15 cellular contexts compared by ENCODE assay signal in the genomic region with DNA sequence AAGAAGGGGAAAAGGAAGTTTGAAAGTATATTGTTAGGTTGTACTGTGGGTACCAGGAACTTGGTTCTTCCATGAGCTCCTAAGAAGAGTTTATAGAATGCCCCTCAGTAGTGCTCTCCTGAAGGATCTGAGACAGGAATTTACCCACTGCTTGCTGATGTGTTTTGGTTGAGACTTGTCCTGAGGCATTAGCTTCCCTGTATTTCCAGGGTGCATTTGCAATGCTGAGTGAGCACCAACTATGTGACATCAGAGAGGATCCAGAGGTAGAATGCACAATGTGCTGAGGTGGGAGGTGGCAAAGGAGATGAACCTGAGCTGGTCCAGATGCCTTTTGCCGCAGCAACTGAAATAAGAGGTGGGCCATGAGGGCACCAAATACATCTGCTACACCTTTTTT.
A peak's percentile ranks its signal among the peaks of the same experiment; 100 is the strongest.
DNase-seq lines count a peak whose midpoint lies in the region; ATAC-seq and TF ChIP-seq lines count a peak whose summit lies in the region.
"Had no signal": no experiment of that assay in that cellular context is flagged by ENCODE, and none has a peak within 500 bp of the region (broad histone marks: within the 10 kb centered on the region; RNA-seq: fewer than 3 reads in every experiment).

No MANE protein-coding gene starts in this region.

- no peak overlapping the region for H3K4ac ChIP-seq in H9 (ENCODE audit: low read depth, low read length)

- H3K4me1 Mint-ChIP-seq in GM23338 (no peaks in the 10 kb centered on the region), H9 (peaks cover 4 to 6% of the 10 kb centered on the region in 2 experiments; a peak in 2 of 4 replicates)
- H3K4me1 Mint-ChIP-seq: CD4-positive, alpha-beta memory T cell had no signal

- H3K4me3 ChIP-seq in GM23338 (no peak overlapping the region), brain microvascular endothelial cell (ENCODE audit: low read depth, low read length) (no peak overlapping the region)
- H3K4me3 ChIP-seq: GM23248, HAP-1 had no signal

- no peak overlapping the region for H3K23ac ChIP-seq in H9 (ENCODE audit: insufficient read length, low read depth, low read length)

- H3K27ac ChIP-seq in GM23338 (ENCODE audit: low read depth), result no peak overlapping the region
- no peak overlapping the region for H3K27ac ChIP-seq in brain microvascular endothelial cell
- H3K27ac ChIP-seq in H9 (ENCODE audit: insufficient read length, low read depth, low read length), result no peak overlapping the region
- H3K27ac ChIP-seq: GM23248 had no signal

- no CpG with 5 or more reads among the region's 1 CpG for WGBS in H9 (ENCODE audit: extremely low coverage, insufficient read length, low lambda C conversion rate)

- no peak overlapping the region for H2AK5ac ChIP-seq in H9 (ENCODE audit: insufficient read length, low read length)

- no peak overlapping the region for H3K18ac ChIP-seq in H9 (ENCODE audit: insufficient read length, low read depth, low read length)

- H3K79me2 ChIP-seq in GM23338 (replicated peaks; ENCODE audit: insufficient read depth) (no peaks in the 10 kb centered on the region), H9 (ENCODE audit: insufficient read depth, low read length) (no peaks in the 10 kb centered on the region)

- no peak overlapping the region for H2AFZ ChIP-seq in GM23338
- no peak overlapping the region for H2AFZ ChIP-seq in H9 (ENCODE audit: low read length)
- H2AFZ ChIP-seq: GM23248 had no signal

- no peaks in the 10 kb centered on the region for H3K36me3 ChIP-seq in GM23338 (ENCODE audit: insufficient read depth)
- no peaks in the 10 kb centered on the region for H3K36me3 ChIP-seq in brain microvascular endothelial cell (replicated peaks)
- H3K36me3 ChIP-seq: HAP-1 had no signal

- H3K9me2 ChIP-seq in GM23338 (ENCODE audit: insufficient read depth), result no peaks in the 10 kb centered on the region

- H4K8ac ChIP-seq in H9 (replicated peaks; ENCODE audit: insufficient read length, low read depth, low read length), result no peak overlapping the region

- H2BK120ac ChIP-seq in H9 (ENCODE audit: low read depth, low read length, poor library complexity, severe bottlenecking), result no peak overlapping the region

- H4K5ac ChIP-seq in H9 (ENCODE audit: insufficient read length, low read depth, low read length), result no peak overlapping the region

- H3K9me3 ChIP-seq in H9 (ENCODE audit: control insufficient read depth, low read depth, low read length), result no peaks in the 10 kb centered on the region
- H3K9me3 ChIP-seq: HAP-1 had no signal

- H3K27me3 ChIP-seq in GM23338 (ENCODE audit: insufficient read depth), result no peaks in the 10 kb centered on the region
- H3K27me3 ChIP-seq in brain microvascular endothelial cell (replicated peaks), result no peaks in the 10 kb centered on the region
- H3K27me3 ChIP-seq in H9 (ENCODE audit: insufficient read depth, low read length), result no peaks in the 10 kb centered on the region

- H2BK20ac ChIP-seq in H9 (ENCODE audit: low read depth, low read length, poor library complexity, severe bottlenecking), result no peak overlapping the region

- no peak for TF ChIP-seq CTCF in GM23338 (conservative IDR thresholded peaks at IDR 0.05; ENCODE audit: low read depth in 2 of 2)
- TF ChIP-seq CTCF in brain microvascular endothelial cell (IDR thresholded peaks at IDR 0.05; ENCODE audit: low read depth, low read length, missing control alignments), result no peak
- no peak for TF ChIP-seq CTCF in H9 (conservative IDR thresholded peaks at IDR 0.05)

- no peak overlapping the region for H3K14ac ChIP-seq in H9 (ENCODE audit: insufficient read depth, low read length)

- no peak overlapping the region for H3K9ac ChIP-seq in H9 (ENCODE audit: extremely low read depth, insufficient read length, low read length)
- H3K9ac ChIP-seq: GM23248 had no signal

- H2BK5ac ChIP-seq in H9 (ENCODE audit: insufficient read length, low read length), result no peak overlapping the region

- no peaks in the 10 kb centered on the region for H3K27me3 Mint-ChIP-seq in GM23338 (ENCODE audit: insufficient read depth, low read depth, poor library complexity)
- no peaks in the 10 kb centered on the region; the same call in 1 of the 2 replicates for H3K27me3 Mint-ChIP-seq in H9 (ENCODE audit: low read depth)
- H3K27me3 Mint-ChIP-seq: CD4-positive, alpha-beta memory T cell had no signal

- H2BK12ac ChIP-seq in H9 (ENCODE audit: insufficient read length, low read depth, low read length), result no peak overlapping the region

- no peaks in the 10 kb centered on the region for H3K4me1 ChIP-seq in GM23338 (ENCODE audit: insufficient read depth)
- H3K4me1 ChIP-seq in H9 (ENCODE audit: insufficient read depth, low read length), result no peaks in the 10 kb centered on the region
- H3K4me1 ChIP-seq: HAP-1 had no signal

- H3K56ac ChIP-seq in H9 (ENCODE audit: insufficient read length, low read depth, low read length), result no peak overlapping the region

- H4K20me1 ChIP-seq in GM23338 (replicated peaks; ENCODE audit: insufficient read depth), result no peaks in the 10 kb centered on the region
- H4K20me1 ChIP-seq in H9 (ENCODE audit: control insufficient read depth, insufficient read depth, insufficient read length), result no peaks in the 10 kb centered on the region

- H3K4me3 Mint-ChIP-seq in GM23338 (no peak overlapping the region), H9 (no peak overlapping the region)
- H3K4me3 Mint-ChIP-seq: CD4-positive, alpha-beta memory T cell; HFFc6 had no signal

- DNase-seq in GM23338 (ENCODE audit: low spot score), result peak; percentile 14
- DNase-seq in SK-N-DZ (ENCODE audit: low spot score), result peak; percentile 7
- peak; percentile 7 for DNase-seq in iPS DF 19.7 (ENCODE audit: low read depth, low spot score)
- DNase-seq in brain microvascular endothelial cell, result no peak
- DNase-seq in H9, result no peak
- DNase-seq: C1 segment of cervical spinal cord; Calu3; CD4-positive, alpha-beta memory T cell; COR-L47; DMS53; DMS79 treated with DMSO at 0.1 percent for 48 hours; GM23248; HFFc6 had no signal

- ATAC-seq in GM23338 (no peak), HG03045 (IDR thresholded peaks at IDR 0.05; ENCODE audit: unreplicated experiment) (no peak)

- H4K91ac ChIP-seq in H9 (ENCODE audit: insufficient read length, low read depth, low read length), result no peak overlapping the region

- H3K36me3 Mint-ChIP-seq in GM23338 (ENCODE audit: low read depth) (no peaks in the 10 kb centered on the region), H9 (ENCODE audit: insufficient read depth in 1 of 3, low read depth in 3 of 3) (no peaks in the 10 kb centered on the region)
- H3K36me3 Mint-ChIP-seq: CD4-positive, alpha-beta memory T cell had no signal

- H3K23me2 ChIP-seq in H9 (ENCODE audit: insufficient read length, low read depth, low read length, poor library complexity, severe bottlenecking), result no peaks in the 10 kb centered on the region

- no peak overlapping the region for H2BK15ac ChIP-seq in H9 (ENCODE audit: low read depth, low read length)

- H3K27ac Mint-ChIP-seq in GM23338 (no peak overlapping the region), H9 (peak overlapping the region in 1 of 3 experiments; percentile 41; a peak in 1 of 7 replicates)
- H3K27ac Mint-ChIP-seq: CD4-positive, alpha-beta memory T cell; HFFc6 had no signal

- no peaks in the 10 kb centered on the region for H3K9me3 Mint-ChIP-seq in GM23338
- H3K9me3 Mint-ChIP-seq in H9, result no peaks in the 10 kb centered on the region

- H3K4me2 ChIP-seq in GM23338, result no peak overlapping the region
- H3K4me2 ChIP-seq in H9 (ENCODE audit: insufficient read depth, insufficient read length, low read length), result no peak overlapping the region

- in situ Hi-C loops in brain microvascular endothelial cell (cut with HindIII; ENCODE audit: low pct_ligation_motif_present, low sequenced_read_pairs), result no loop called here

- H3K79me1 ChIP-seq in H9 (ENCODE audit: insufficient read depth, low read depth, low read length, poor library complexity, severe bottlenecking), result no peaks in the 10 kb centered on the region

- no peak overlapping the region for H3T11ph ChIP-seq in H9 (ENCODE audit: low read length)

- H3F3A ChIP-seq in GM23338 (replicated peaks; ENCODE audit: low read depth), result no peaks in the 10 kb centered on the region

TF ChIP-seq in GM23338, 12 proteins besides CTCF, POLR2A, EP300 and RAD21 (continues in another document):
- TF ChIP-seq, protein P1, sequence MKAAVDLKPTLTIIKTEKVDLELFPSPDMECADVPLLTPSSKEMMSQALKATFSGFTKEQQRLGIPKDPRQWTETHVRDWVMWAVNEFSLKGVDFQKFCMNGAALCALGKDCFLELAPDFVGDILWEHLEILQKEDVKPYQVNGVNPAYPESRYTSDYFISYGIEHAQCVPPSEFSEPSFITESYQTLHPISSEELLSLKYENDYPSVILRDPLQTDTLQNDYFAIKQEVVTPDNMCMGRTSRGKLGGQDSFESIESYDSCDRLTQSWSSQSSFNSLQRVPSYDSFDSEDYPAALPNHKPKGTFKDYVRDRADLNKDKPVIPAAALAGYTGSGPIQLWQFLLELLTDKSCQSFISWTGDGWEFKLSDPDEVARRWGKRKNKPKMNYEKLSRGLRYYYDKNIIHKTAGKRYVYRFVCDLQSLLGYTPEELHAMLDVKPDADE (IDR thresholded peaks at IDR 0.05), result no peak

Comparison
In these comparisons a context has a peak if more than half of its experiments do, and no peak if none do; other contexts are left out.
1. DNase-seq: peak in GM23338 (single experiment), SK-N-DZ (single experiment) and iPS DF 19.7 (single experiment); none in brain microvascular endothelial cell (single experiment) and H9 (single experiment).